ENCODE assay signal across 1 cellular context in genomic region chr12:27772328-27773049, GRCh38.
TF ChIP-seq lines count a peak whose summit lies in the region.

No MANE protein-coding gene starts in this region.

TF ChIP-seq in IMR-90, 13 proteins besides CTCF, POLR2A, EP300 and RAD21:
- no peak for TF ChIP-seq MAZ (IDR thresholded peaks at IDR 0.05; ENCODE audit: borderline replicate concordance, low read depth, low read length)
